In the genomic region with DNA sequence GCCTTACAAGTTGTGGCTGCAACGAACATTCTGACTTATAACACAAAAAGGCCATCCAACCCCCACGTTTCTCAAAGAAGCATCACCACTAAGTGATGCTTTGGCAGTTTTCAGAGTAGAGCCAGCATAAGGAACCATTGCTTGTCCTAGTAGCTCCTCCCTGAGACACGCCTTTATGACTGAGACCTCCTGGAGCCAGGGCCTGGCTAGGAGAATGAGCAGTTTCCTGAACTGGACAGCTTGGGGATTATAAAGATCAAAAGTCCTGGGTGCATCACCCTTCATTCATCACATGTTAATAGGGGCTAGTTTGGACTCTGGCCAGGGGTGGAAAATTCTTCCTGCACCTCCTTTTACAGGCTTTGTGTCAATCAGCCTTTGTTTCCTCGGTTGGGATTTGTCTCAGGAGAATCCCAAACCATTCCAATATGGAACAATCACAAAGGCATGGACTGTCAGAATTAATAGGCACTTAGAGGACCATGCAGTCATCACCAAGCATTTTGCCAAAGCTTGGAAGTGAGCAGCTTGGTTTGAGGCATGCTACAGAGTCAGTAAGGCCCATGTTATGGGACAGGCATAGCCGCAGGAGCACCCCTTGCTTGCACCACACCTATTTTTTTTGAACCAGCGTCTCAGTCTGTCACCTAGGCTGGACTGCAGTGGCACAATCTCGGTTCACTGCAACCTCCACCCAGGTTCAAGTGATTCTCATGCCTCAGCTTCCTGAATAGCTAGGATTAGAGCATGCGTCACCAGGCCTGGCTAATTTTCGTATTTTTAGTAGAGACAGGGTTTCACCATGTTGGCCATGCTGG, we compare ENCODE assay signal across 25 cellular contexts.
DNase-seq lines count a peak whose midpoint lies in the region; ATAC-seq and TF ChIP-seq lines count a peak whose summit lies in the region.
"Had no signal": no experiment of that assay in that cellular context is flagged by ENCODE, and none has a peak within 500 bp of the region (broad histone marks: within the 10 kb centered on the region; RNA-seq: fewer than 3 reads in every experiment).

No MANE protein-coding gene starts in this region.

- TF ChIP-seq CTCF in osteoblast (IDR thresholded peaks at IDR 0.05; ENCODE audit: extremely low read depth, low read depth, low read length) (no peak), psoas muscle (IDR thresholded peaks at IDR 0.05) (no peak)

- no peaks in the 10 kb centered on the region for H3K4me1 ChIP-seq in esophagus (ENCODE audit: control insufficient read depth in 2 of 2, insufficient read depth in 2 of 2, low read length in 1 of 2)
- peaks cover 6% of the 10 kb centered on the region for H3K4me1 ChIP-seq in osteoblast (ENCODE audit: insufficient read depth, low read length)
- no peaks in the 10 kb centered on the region for H3K4me1 ChIP-seq in psoas muscle
- H3K4me1 ChIP-seq: left ventricle myocardium inferior, spleen, testis had no signal

- no peaks in the 10 kb centered on the region for H3K27me3 ChIP-seq in esophagus (ENCODE audit: control insufficient read depth in 1 of 2, insufficient read depth in 2 of 2, low read length in 2 of 2)
- no peaks in the 10 kb centered on the region for H3K27me3 ChIP-seq in osteoblast (ENCODE audit: insufficient read depth, low read length)
- no peaks in the 10 kb centered on the region for H3K27me3 ChIP-seq in psoas muscle (ENCODE audit: insufficient read depth in 3 of 3, low read length in 2 of 3)
- H3K27me3 ChIP-seq: spleen, testis had no signal

- H3K9me3 ChIP-seq in esophagus (ENCODE audit: control insufficient read depth in 2 of 2, insufficient read depth in 1 of 2, low read depth in 1 of 2, low read length in 1 of 2): no peaks in the 10 kb centered on the region
- H3K9me3 ChIP-seq in osteoblast (ENCODE audit: low read depth, low read length): no peaks in the 10 kb centered on the region
- no peaks in the 10 kb centered on the region for H3K9me3 ChIP-seq in psoas muscle
- H3K9me3 ChIP-seq: left ventricle myocardium inferior, spleen, testis had no signal

- ATAC-seq in psoas muscle (no peak), GM18502 (IDR thresholded peaks at IDR 0.05; ENCODE audit: poor library complexity, unreplicated experiment) (no peak)
- ATAC-seq: activated CD8-positive, alpha-beta T cell treated with anti-CD3 and anti-CD28 coated beads, Interleukin-2, amount 10 ng/mL, durations not matched to agents 7 days and 5 days; naive thymus-derived CD4-positive, alpha-beta T cell; Right ventricle myocardium inferior had no signal

- H3K4me2 ChIP-seq in osteoblast (ENCODE audit: insufficient read depth, low read length): no peak overlapping the region

- H3K27ac ChIP-seq in esophagus (ENCODE audit: low read depth in 2 of 2, low read length in 1 of 2) (peak overlapping the region; percentile 54 to 87), osteoblast (ENCODE audit: low read depth, low read length) (peak overlapping the region; percentile 22), psoas muscle (no peak overlapping the region)
- H3K27ac ChIP-seq: left ventricle myocardium inferior, spleen, testis had no signal

- peak; percentile 39 for DNase-seq in ELR (ENCODE audit: low read depth)
- peak; percentile 37 for DNase-seq in NCI-H82 treated with DMSO at 0.1 percent for 48 hours (lab: John Stamatoyannopoulos, UW; ENCODE audit: unreplicated experiment)
- peak; percentile 21 for DNase-seq in osteoblast (ENCODE audit: insufficient read length, low spot score, missing footprints)
- no peak for DNase-seq in psoas muscle
- DNase-seq in stimulated activated CD4-positive, alpha-beta T cell treated with anti-CD3 and anti-CD28 coated beads, Interleukin-2, amount 100 ng/mL, for 48 hours: no peak
- DNase-seq in T1000 (lab: John Stamatoyannopoulos, UW): no peak
- DNase-seq: activated CD4-positive, CD25-positive, alpha-beta regulatory T cell treated with anti-CD3 and anti-CD28 coated beads, Interleukin-2, amount 50 U/mL, for 72 hours; activated CD8-positive, alpha-beta T cell treated with anti-CD3 and anti-CD28 coated beads, Interleukin-2, amount 10 ng/mL, durations not matched to agents 7 days and 5 days; activated gamma-delta T cell; activated T-cell treated with anti-CD3 and anti-CD28 coated beads, Interleukin-2, amount 50 U/mL, for 1 hour; foreskin melanocyte; Karpas-422; left ventricle myocardium inferior; naive thymus-derived CD4-positive, alpha-beta T cell; NCI-H1092; NCI-H1930; NCI-H226; retina; spleen; stimulated activated naive CD4-positive, alpha-beta T cell treated with Interleukin-2 at 50 U/mL for 16 hours; SW 1271; testis had no signal

- no peaks in the 10 kb centered on the region for H4K20me1 ChIP-seq in osteoblast (ENCODE audit: insufficient read depth, low read length)

- no peak overlapping the region for H2AFZ ChIP-seq in osteoblast (ENCODE audit: low read length)

- H3K36me3 ChIP-seq in esophagus (ENCODE audit: control insufficient read depth in 2 of 2, insufficient read depth in 2 of 2, low read length in 1 of 2) (no peaks in the 10 kb centered on the region), osteoblast (ENCODE audit: insufficient read depth, low read length) (no peaks in the 10 kb centered on the region), psoas muscle (ENCODE audit: insufficient read depth in 1 of 2, low read depth in 1 of 2) (no peaks in the 10 kb centered on the region)
- H3K36me3 ChIP-seq: left ventricle myocardium inferior, spleen had no signal

- 68 to 73% methylated on average over 9 of the region's 9 CpGs for WGBS in esophagus, 2 donors
- WGBS in psoas muscle, 3 donors: 80 to 83% (median 82%) methylated on average over 9 of the region's 9 CpGs

- H3K4me3 ChIP-seq in esophagus (ENCODE audit: low read depth in 1 of 2, low read length in 2 of 2) (no peak overlapping the region), osteoblast (ENCODE audit: insufficient read depth, low read length) (no peak overlapping the region), psoas muscle (no peak overlapping the region)
- H3K4me3 ChIP-seq: left ventricle myocardium inferior, spleen, testis had no signal

- no peaks in the 10 kb centered on the region for H3K79me2 ChIP-seq in osteoblast (ENCODE audit: insufficient read depth, low read length)

- intact Hi-C loops in psoas muscle (cut with DNase I): no loop called here

Comparison
In these comparisons a context has a peak if more than half of its experiments do, and no peak if none do; other contexts are left out.
1. DNase-seq: peak in ELR (single experiment), NCI-H82 treated with DMSO at 0.1 percent for 48 hours (single experiment) and osteoblast (single experiment); none in psoas muscle (0 of 2), stimulated activated CD4-positive, alpha-beta T cell treated with anti-CD3 and anti-CD28 coated beads, Interleukin-2, amount 100 ng/mL, for 48 hours (0 of 2) and T1000 (single experiment).